Comparison of ENCODE assay signal across 21 cellular contexts in genomic region chr11:84817998-84818397, GRCh38.
DNase-seq lines count a peak whose midpoint lies in the region; ATAC-seq and TF ChIP-seq lines count a peak whose summit lies in the region.
"Had no signal": no experiment of that assay in that cellular context is flagged by ENCODE, and none has a peak within 500 bp of the region (broad histone marks: within the 10 kb centered on the region; RNA-seq: fewer than 3 reads in every experiment).

No MANE protein-coding gene starts in this region.

- no peak for TF ChIP-seq CTCF in brain microvascular endothelial cell (IDR thresholded peaks at IDR 0.05; ENCODE audit: low read depth, low read length, missing control alignments)
- no peak for TF ChIP-seq CTCF in foreskin keratinocyte (conservative IDR thresholded peaks at IDR 0.05)
- no peak for TF ChIP-seq CTCF in GM13976 (IDR thresholded peaks at IDR 0.05; ENCODE audit: borderline replicate concordance, control extremely low read depth, extremely low read depth, insufficient read depth, missing control alignments)

- H3K4me1 ChIP-seq in foreskin keratinocyte: peaks cover 13% of the 10 kb centered on the region

- H3K27ac ChIP-seq in brain microvascular endothelial cell: no peak overlapping the region
- H3K27ac ChIP-seq in foreskin keratinocyte: no peak overlapping the region
- H3K27ac ChIP-seq: thyroid gland had no signal

- H3K36me3 ChIP-seq in MG63 (no peaks in the 10 kb centered on the region), brain microvascular endothelial cell (replicated peaks) (no peaks in the 10 kb centered on the region)
- H3K36me3 ChIP-seq: thyroid gland had no signal

- no peak overlapping the region for H3K4me3 ChIP-seq in MG63
- no peak overlapping the region for H3K4me3 ChIP-seq in brain microvascular endothelial cell (ENCODE audit: low read depth, low read length)
- H3K4me3 ChIP-seq: lung, thyroid gland had no signal

- peak; percentile 96 for ATAC-seq in foreskin keratinocyte
- no peak for ATAC-seq in GM19395 (IDR thresholded peaks at IDR 0.05; ENCODE audit: unreplicated experiment)
- ATAC-seq in Right ventricle myocardium superior (ENCODE audit: poor library complexity): no peak
- ATAC-seq: SK-N-SH treated with all-trans-retinoic acid at 6 μM for 48 hours had no signal

- in situ Hi-C loops in brain microvascular endothelial cell (cut with HindIII; ENCODE audit: low pct_ligation_motif_present, low sequenced_read_pairs) (no loop called here), GM13976 (cut with MboI; ENCODE audit: low sequenced_read_pairs, unreplicated experiment) (no loop called here)

- DNase-seq in AG20443 (ENCODE audit: low spot score): peak; percentile 13
- peak; percentile 23 for DNase-seq in MG63
- DNase-seq in brain microvascular endothelial cell: peak; percentile 54
- peak; percentile 72 to 90 for DNase-seq in foreskin keratinocyte
- no peak for DNase-seq in Right ventricle myocardium superior
- DNase-seq in SIG-M5 treated with dmso at 0.1 percent for 504 hours (lab: John Stamatoyannopoulos, UW; ENCODE audit: unreplicated experiment): no peak
- DNase-seq in GM13976 (ENCODE audit: low spot score): no peak
- DNase-seq: activated CD4-positive, alpha-beta memory T cell treated with anti-CD3 and anti-CD28 coated beads, Interleukin-2, amount 10 ng/mL, durations not matched to agents 7 days and 5 days; activated CD4-positive, CD25-positive, alpha-beta regulatory T cell; activated naive CD4-positive, alpha-beta T cell treated with anti-CD3 and anti-CD28 coated beads for 36 hours; activated T-cell treated with anti-CD3 and anti-CD28 coated beads, Interleukin-2, amount 50 U/mL, for 1 hour; dermis blood vessel endothelial cell; DMS79 treated with DMSO at 0.1 percent for 48 hours; head of caudate nucleus; MM.1S; NCI-H1436 treated with DMSO at 0.1 percent for 48 hours; stimulated activated naive CD4-positive, alpha-beta T cell; thyroid gland had no signal

- intact Hi-C loops in Right ventricle myocardium superior (cut with DNase I): no loop called here

- H3K27me3 ChIP-seq in MG63: no peaks in the 10 kb centered on the region
- no peaks in the 10 kb centered on the region for H3K27me3 ChIP-seq in brain microvascular endothelial cell (replicated peaks)
- H3K27me3 ChIP-seq in foreskin keratinocyte: no peaks in the 10 kb centered on the region
- H3K27me3 ChIP-seq: thyroid gland had no signal

- no peaks in the 10 kb centered on the region for H3K9me3 ChIP-seq in MG63
- H3K9me3 ChIP-seq: thyroid gland had no signal

Comparison
In these comparisons a context has a peak if more than half of its experiments do, and no peak if none do; other contexts are left out.
1. DNase-seq: peak in AG20443 (single experiment), MG63 (single experiment), brain microvascular endothelial cell (single experiment) and foreskin keratinocyte (2 of 2); none in Right ventricle myocardium superior (single experiment), SIG-M5 treated with dmso at 0.1 percent for 504 hours (single experiment) and GM13976 (single experiment).